Comparison of ENCODE assay signal across 17 cellular contexts in genomic region chr2:181143790-181144300, GRCh38.
A peak's percentile ranks its signal among the peaks of the same experiment; 100 is the strongest.
DNase-seq lines count a peak whose midpoint lies in the region; ATAC-seq, FAIRE-seq and TF ChIP-seq lines count a peak whose summit lies in the region.
"Had no signal": no experiment of that assay in that cellular context is flagged by ENCODE, and none has a peak within 500 bp of the region (broad histone marks: within the 10 kb centered on the region; RNA-seq: fewer than 3 reads in every experiment).

No MANE protein-coding gene starts in this region.

- H3K4me3 ChIP-seq in choroid plexus epithelial cell (ENCODE audit: low read depth, low read length): no peak overlapping the region
- H3K4me3 ChIP-seq: coronary artery, GM23338, heart left ventricle, tibial artery had no signal

- H3K4me3 Mint-ChIP-seq in stimulated activated naive CD8-positive, alpha-beta T cell treated with anti-CD3 and anti-CD28 coated beads, Interleukin-15, Interleukin-2, amounts not matched to agents 100 ng/mL and 50 ng/mL, for 24 hours: peak overlapping the region; percentile 56
- H3K4me3 Mint-ChIP-seq in activated CD4-positive, alpha-beta memory T cell treated with anti-CD3 and anti-CD28 coated beads, Interleukin-2, amount 10 ng/mL, durations not matched to agents 7 days and 5 days: no peak overlapping the region
- H3K4me3 Mint-ChIP-seq: GM23338 had no signal

- no peak for ATAC-seq in stimulated activated naive CD8-positive, alpha-beta T cell treated with anti-CD3 and anti-CD28 coated beads, Interleukin-15, Interleukin-2, amounts not matched to agents 100 U/mL and 50 U/mL, for 24 hours
- ATAC-seq: GM23338, heart left ventricle had no signal

- H3K9me3 Mint-ChIP-seq in stimulated activated naive CD8-positive, alpha-beta T cell treated with anti-CD3 and anti-CD28 coated beads, Interleukin-15, Interleukin-2, amounts not matched to agents 100 ng/mL and 50 ng/mL, for 24 hours: peaks cover 5% of the 10 kb centered on the region
- H3K9me3 Mint-ChIP-seq in activated CD4-positive, alpha-beta memory T cell treated with anti-CD3 and anti-CD28 coated beads, Interleukin-2, amount 10 ng/mL, durations not matched to agents 7 days and 5 days: peaks cover 10% of the 10 kb centered on the region

- peaks cover 75% of the 10 kb centered on the region for H3K4me1 Mint-ChIP-seq in stimulated activated naive CD8-positive, alpha-beta T cell treated with anti-CD3 and anti-CD28 coated beads, Interleukin-15, Interleukin-2, amounts not matched to agents 100 ng/mL and 50 ng/mL, for 24 hours (ENCODE audit: low read depth)
- H3K4me1 Mint-ChIP-seq in activated CD4-positive, alpha-beta memory T cell treated with anti-CD3 and anti-CD28 coated beads, Interleukin-2, amount 10 ng/mL, durations not matched to agents 7 days and 5 days: peaks cover 76% of the 10 kb centered on the region
- H3K4me1 Mint-ChIP-seq: GM23338 had no signal

- H3K27me3 Mint-ChIP-seq in stimulated activated naive CD8-positive, alpha-beta T cell treated with anti-CD3 and anti-CD28 coated beads, Interleukin-15, Interleukin-2, amounts not matched to agents 100 ng/mL and 50 ng/mL, for 24 hours: no peaks in the 10 kb centered on the region
- no peaks in the 10 kb centered on the region for H3K27me3 Mint-ChIP-seq in activated CD4-positive, alpha-beta memory T cell treated with anti-CD3 and anti-CD28 coated beads, Interleukin-2, amount 10 ng/mL, durations not matched to agents 7 days and 5 days

- no peak for DNase-seq in stimulated activated naive CD8-positive, alpha-beta T cell treated with anti-CD3 and anti-CD28 coated beads, Interleukin-15, Interleukin-2, amounts not matched to agents 100 U/mL and 50 U/mL, for 24 hours
- DNase-seq in activated CD4-positive, alpha-beta memory T cell treated with anti-CD3 and anti-CD28 coated beads, Interleukin-2, amount 10 ng/mL, durations not matched to agents 7 days and 5 days: no peak
- DNase-seq in choroid plexus epithelial cell (ENCODE audit: low read depth) (peak; percentile 78), GM10248 (ENCODE audit: extremely low spot score) (no peak), urothelium cell line (ENCODE audit: low spot score) (no peak), COR-L47 (lab: John Stamatoyannopoulos, UW) (no peak), frontal cortex (ENCODE audit: low spot score in 2 of 2) (no peak)
- DNase-seq: activated CD4-positive, alpha-beta T cell treated with anti-CD3 and anti-CD28 coated beads, Interleukin-2, amount 50 U/mL, for 48 hours; heart left ventricle; Karpas-422; NCI-H1105; NCI-H524 treated with DMSO at 0.1 percent for 48 hours; tibial artery had no signal

- CTCF ChIA-PET in activated CD4-positive, alpha-beta memory T cell treated with anti-CD3 and anti-CD28 coated beads, Interleukin-2, amount 10 ng/mL, durations not matched to agents 7 days and 5 days (lab: Charles Lee): interaction anchor here (0.5 to 1.5 kb wide), 5 partner anchors 13 to 313 kb away, joined by 3 to 8 read pairs (median 4); partner anchors contain the start of gene ITGA4
- CTCF ChIA-PET in GM10248 (lab: Yijun Ruan, JAX): interaction anchor here (0.9 to 1.7 kb wide), 4 partner anchors 8 to 38 kb away, joined by 3 to 8 read pairs (median 4); no protein-coding TSS in a partner anchor

- FAIRE-seq in urothelium cell line (lab: Jason Lieb, UNC): no peak
- FAIRE-seq in frontal cortex (lab: Jason Lieb, UNC): no peak
- FAIRE-seq: astrocyte had no signal

- H3K36me3 Mint-ChIP-seq in stimulated activated naive CD8-positive, alpha-beta T cell treated with anti-CD3 and anti-CD28 coated beads, Interleukin-15, Interleukin-2, amounts not matched to agents 100 ng/mL and 50 ng/mL, for 24 hours (ENCODE audit: low read depth): peaks cover 11% of the 10 kb centered on the region
- peaks cover 20% of the 10 kb centered on the region for H3K36me3 Mint-ChIP-seq in activated CD4-positive, alpha-beta memory T cell treated with anti-CD3 and anti-CD28 coated beads, Interleukin-2, amount 10 ng/mL, durations not matched to agents 7 days and 5 days (ENCODE audit: low read depth)

- H3K27ac Mint-ChIP-seq in stimulated activated naive CD8-positive, alpha-beta T cell treated with anti-CD3 and anti-CD28 coated beads, Interleukin-15, Interleukin-2, amounts not matched to agents 100 ng/mL and 50 ng/mL, for 24 hours: peak overlapping the region; percentile 88
- H3K27ac Mint-ChIP-seq in activated CD4-positive, alpha-beta memory T cell treated with anti-CD3 and anti-CD28 coated beads, Interleukin-2, amount 10 ng/mL, durations not matched to agents 7 days and 5 days: peak overlapping the region; percentile 77
- H3K27ac Mint-ChIP-seq: GM23338 had no signal

- no peak for TF ChIP-seq CTCF in choroid plexus epithelial cell (conservative IDR thresholded peaks at IDR 0.05; ENCODE audit: low read depth, low read length)
- no peak for TF ChIP-seq CTCF in GM10248 (IDR thresholded peaks at IDR 0.05; ENCODE audit: control extremely low read depth, extremely low read depth, low read depth, missing control alignments)

- POLR2A ChIA-PET in activated CD4-positive, alpha-beta memory T cell treated with anti-CD3 and anti-CD28 coated beads, Interleukin-2, amount 10 ng/mL, durations not matched to agents 7 days and 5 days (lab: Charles Lee): interaction anchor here (1.0 to 10.6 kb wide), 10 partner anchors 15 to 329 kb away, joined by 3 to 286 read pairs (median 7); partner anchors contain the start of gene ITGA4
- POLR2A ChIA-PET in GM10248 (lab: Yijun Ruan, JAX): no interaction called here
